In the genomic region with DNA sequence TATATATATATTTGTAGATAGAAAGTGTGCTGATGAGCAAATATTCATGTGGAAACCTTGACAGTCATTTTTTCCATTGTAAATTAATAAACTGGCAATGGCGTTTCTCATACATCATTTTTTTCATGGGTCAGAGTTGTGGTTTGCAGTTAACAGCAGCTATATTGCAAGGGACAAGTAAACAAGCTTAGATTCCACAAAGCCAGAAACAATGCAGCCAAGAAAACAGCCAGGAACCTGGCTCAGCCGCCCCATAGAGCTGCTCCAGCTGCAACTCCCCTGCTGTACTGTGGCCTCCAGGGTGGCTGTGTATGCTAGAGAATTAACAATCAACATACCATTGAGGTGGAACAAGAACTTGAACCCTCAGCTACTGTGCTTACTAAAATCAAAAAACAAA, we compare ENCODE assay signal across 20 cellular contexts.
"Had no signal": no experiment of that assay in that cellular context is flagged by ENCODE, and none has a peak within 500 bp of the region (broad histone marks: within the 10 kb centered on the region; RNA-seq: fewer than 3 reads in every experiment).

No MANE protein-coding gene starts in this region.

- H3K27me3 ChIP-seq: heart right ventricle, right lobe of liver had no signal

- H3K4me3 ChIP-seq: coronary artery, heart right ventricle, lower lobe of right lung, right lobe of liver, thoracic aorta had no signal

- H3K27ac ChIP-seq: coronary artery, heart right ventricle, lower lobe of right lung, right lobe of liver, thoracic aorta had no signal

- FAIRE-seq: bronchial epithelial cell, small intestine had no signal

- H3K36me3 ChIP-seq: heart right ventricle, lower lobe of right lung, right lobe of liver, thoracic aorta had no signal

- H3K9me3 ChIP-seq: lower lobe of right lung, right lobe of liver, thoracic aorta had no signal

- H3K4me1 ChIP-seq: heart right ventricle, lower lobe of right lung, right lobe of liver had no signal

- DNase-seq: activated B cell treated with CpG ODN at 0.5 μM for 24 hours; activated CD4-positive, alpha-beta T cell treated with anti-CD3 and anti-CD28 coated beads for 36 hours; activated CD4-positive, alpha-beta T cell treated with anti-CD3 and anti-CD28 coated beads, Interleukin-2, amount 50 U/mL, for 48 hours; activated naive CD4-positive, alpha-beta T cell treated with Interleukin-2 at 50 U/mL for 16 hours; activated naive CD8-positive, alpha-beta T cell treated with anti-CD3 and anti-CD28 coated beads, Interleukin-2, amount 10 ng/mL, durations not matched to agents 7 days and 5 days; activated T-cell treated with anti-CD3 and anti-CD28 coated beads, Interleukin-2, amount 50 U/mL, for 48 hours; erythroblast; foreskin fibroblast; heart right ventricle; lower lobe of right lung; naive B cell; occipital lobe; right lobe of liver; small intestine; stimulated activated CD4-positive, alpha-beta T cell treated with anti-CD3 and anti-CD28 coated beads, Interleukin-4, amount 100 ng/mL, for 1 hour; stimulated activated naive CD4-positive, alpha-beta T cell; T-helper 17 cell had no signal
